In the genomic region with DNA sequence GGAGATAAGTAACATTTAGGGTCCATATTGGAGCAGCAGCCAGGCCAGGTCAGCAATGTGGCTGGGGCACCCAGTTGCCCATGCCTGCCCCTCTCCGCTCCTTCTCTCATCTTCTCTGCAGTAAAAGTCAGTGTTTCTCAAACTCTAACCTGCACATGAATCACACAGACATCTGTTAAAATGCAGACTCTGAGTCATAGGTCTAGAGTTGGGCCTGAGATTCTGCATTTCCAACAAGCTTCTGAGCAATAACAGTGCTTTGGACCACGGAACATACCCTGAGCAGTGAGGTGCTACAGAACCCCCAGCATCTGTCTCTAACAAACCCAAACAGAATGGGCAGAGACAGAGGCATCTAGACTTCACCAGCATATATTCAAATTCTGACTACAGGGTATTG, we compare ENCODE assay signal across 18 cellular contexts. TPM values are rescaled to one million over a fixed set of nuclear protein-coding genes. Genes with fewer than 3 reads are reported as not detected.
DNase-seq lines count a peak whose midpoint lies in the region; ATAC-seq, FAIRE-seq and TF ChIP-seq lines count a peak whose summit lies in the region.
"Had no signal": no experiment of that assay in that cellular context is flagged by ENCODE, and none has a peak within 500 bp of the region (broad histone marks: within the 10 kb centered on the region; RNA-seq: fewer than 3 reads in every experiment).

No MANE protein-coding gene starts in this region.

- no peaks in the 10 kb centered on the region for H3K27me3 Mint-ChIP-seq in stimulated activated naive CD8-positive, alpha-beta T cell treated with anti-CD3 and anti-CD28 coated beads, Interleukin-15, amount 100 ng/mL, for 72 hours
- peaks cover 2% of the 10 kb centered on the region for H3K27me3 Mint-ChIP-seq in neural progenitor cell (ENCODE audit: insufficient read depth, low read depth)

- CTCF ChIA-PET in SK-N-SH (lab: Yijun Ruan, JAX) = interaction anchor here (0.8 kb wide), 1 partner anchor 12 kb away, joined by 4 read pairs; a partner anchor contains a TSS

- H3K4me2 ChIP-seq in SK-N-SH (no peak overlapping the region), neural progenitor cell (no peak overlapping the region)

- POLR2A ChIA-PET in SK-N-SH (lab: Yijun Ruan, JAX) = no interaction called here

- peaks cover 5% of the 10 kb centered on the region for H3F3A ChIP-seq in SK-N-SH (replicated peaks; ENCODE audit: insufficient read depth)
- H3F3A ChIP-seq in neural progenitor cell (ENCODE audit: low read depth) = peaks cover 5% of the 10 kb centered on the region

- no peak for TF ChIP-seq EP300 in SK-N-SH (IDR thresholded peaks at IDR 0.05; ENCODE audit: borderline replicate concordance in 1 of 2, low read depth in 1 of 2, low read length in 1 of 2)

- DNase-seq in SK-N-SH (no peak), bronchial epithelial cell (ENCODE audit: low read depth) (peak; percentile 25), neural progenitor cell (ENCODE audit: low spot score) (no peak)
- no peak for DNase-seq in stimulated activated naive CD8-positive, alpha-beta T cell treated with anti-CD3 and anti-CD28 coated beads, Interleukin-15, Interleukin-2, amounts not matched to agents 100 U/mL and 50 U/mL, for 24 hours
- no peak for DNase-seq in stimulated activated naive CD8-positive, alpha-beta T cell treated with anti-CD3 and anti-CD28 coated beads, Interleukin-15, amount 100 ng/mL, for 72 hours
- DNase-seq: 8988T, DMS 273 treated with DMSO at 0.1 percent for 48 hours, DND-41, KBM-7, NCI-H1092, NCI-H1436 treated with DMSO at 0.1 percent for 48 hours, NCI-H2029, NCI-H345, NCI-H524 treated with DMSO at 0.1 percent for 48 hours had no signal

- H4K20me1 ChIP-seq in SK-N-SH (ENCODE audit: insufficient read depth) (peaks cover 5% of the 10 kb centered on the region; the same call in 1 of the 2 replicates), neural progenitor cell (ENCODE audit: low read depth) (peaks cover 10% of the 10 kb centered on the region)

- H3K27me3 ChIP-seq in SK-N-SH (ENCODE audit: insufficient read depth) = no peaks in the 10 kb centered on the region
- no peaks in the 10 kb centered on the region for H3K27me3 ChIP-seq in bronchial epithelial cell (ENCODE audit: control insufficient read depth, insufficient read depth, low read length)
- H3K27me3 ChIP-seq in neural progenitor cell = no peaks in the 10 kb centered on the region

- H3K36me3 ChIP-seq in SK-N-SH (replicated peaks in 1 of 2; ENCODE audit: control insufficient read depth in 1 of 2, insufficient read depth in 2 of 2, low read length in 1 of 2) = peaks cover 69 to 73% of the 10 kb centered on the region in 2 experiments
- peaks cover 3% of the 10 kb centered on the region for H3K36me3 ChIP-seq in bronchial epithelial cell (ENCODE audit: control insufficient read depth, insufficient read depth, low read length)
- H3K36me3 ChIP-seq in neural progenitor cell = peaks cover 25% of the 10 kb centered on the region

- FAIRE-seq in bronchial epithelial cell (lab: Jason Lieb, UNC) = no peak

- H3K4me1 ChIP-seq in SK-N-SH (ENCODE audit: control insufficient read depth in 1 of 2, insufficient read depth in 2 of 2, low read depth in 1 of 2, low read length in 1 of 2) (peaks cover 0 to 3% of the 10 kb centered on the region in 2 experiments; a peak in 1 of 4 replicates), neural progenitor cell (no peaks in the 10 kb centered on the region)

- H3K9me2 ChIP-seq in SK-N-SH = no peaks in the 10 kb centered on the region

- no peak overlapping the region for H3K27ac Mint-ChIP-seq in stimulated activated naive CD8-positive, alpha-beta T cell treated with anti-CD3 and anti-CD28 coated beads, Interleukin-15, amount 100 ng/mL, for 72 hours
- H3K27ac Mint-ChIP-seq in neural progenitor cell = no peak overlapping the region

- no peaks in the 10 kb centered on the region for H3K9me3 ChIP-seq in SK-N-SH
- no peaks in the 10 kb centered on the region for H3K9me3 ChIP-seq in neural progenitor cell (ENCODE audit: low read depth)

- no peak for TF ChIP-seq CTCF in SK-N-SH (IDR thresholded peaks at IDR 0.05)
- TF ChIP-seq CTCF in bronchial epithelial cell (IDR thresholded peaks at IDR 0.05; ENCODE audit: insufficient read depth, low read length, severe bottlenecking) = no peak
- TF ChIP-seq CTCF in neural progenitor cell (IDR thresholded peaks at IDR 0.05) = no peak

- H3K4me1 Mint-ChIP-seq in stimulated activated naive CD8-positive, alpha-beta T cell treated with anti-CD3 and anti-CD28 coated beads, Interleukin-15, amount 100 ng/mL, for 72 hours = peaks cover 13% of the 10 kb centered on the region
- no peaks in the 10 kb centered on the region for H3K4me1 Mint-ChIP-seq in neural progenitor cell

- H3K4me3 Mint-ChIP-seq in stimulated activated naive CD8-positive, alpha-beta T cell treated with anti-CD3 and anti-CD28 coated beads, Interleukin-15, amount 100 ng/mL, for 72 hours = no peak overlapping the region
- H3K4me3 Mint-ChIP-seq in neural progenitor cell = no peak overlapping the region
- H3K4me3 Mint-ChIP-seq: CD14-positive monocyte had no signal

- H3K9me3 Mint-ChIP-seq in stimulated activated naive CD8-positive, alpha-beta T cell treated with anti-CD3 and anti-CD28 coated beads, Interleukin-15, amount 100 ng/mL, for 72 hours = no peaks in the 10 kb centered on the region
- no peaks in the 10 kb centered on the region for H3K9me3 Mint-ChIP-seq in neural progenitor cell

- H3K36me3 Mint-ChIP-seq in neural progenitor cell = peaks cover 16% of the 10 kb centered on the region

- H3K79me2 ChIP-seq in SK-N-SH (ENCODE audit: insufficient read depth) (peaks cover 28% of the 10 kb centered on the region), neural progenitor cell (ENCODE audit: low read depth) (peaks cover 23% of the 10 kb centered on the region)

- WGBS in SK-N-SH (ENCODE audit: low lambda C conversion rate) = 100% methylated on average over 1 of the region's 2 CpGs

- ATAC-seq in SK-N-SH treated with all-trans-retinoic acid at 6 μM for 48 hours = no peak
- ATAC-seq in stimulated activated naive CD8-positive, alpha-beta T cell treated with anti-CD3 and anti-CD28 coated beads, Interleukin-15, Interleukin-2, amounts not matched to agents 100 U/mL and 50 U/mL, for 24 hours = peak; percentile 61
- no peak for ATAC-seq in stimulated activated naive CD8-positive, alpha-beta T cell treated with anti-CD3 and anti-CD28 coated beads, Interleukin-15, amount 100 ng/mL, for 72 hours
- ATAC-seq in HG03196 (IDR thresholded peaks at IDR 0.05; ENCODE audit: unreplicated experiment) = no peak
- ATAC-seq in GM18511 (IDR thresholded peaks at IDR 0.05; ENCODE audit: unreplicated experiment) = no peak

- H2AFZ ChIP-seq in SK-N-SH (ENCODE audit: low read depth) (no peak overlapping the region), neural progenitor cell (replicated peaks) (no peak overlapping the region)

- H3K9ac ChIP-seq in SK-N-SH = no peak overlapping the region
- no peak overlapping the region for H3K9ac ChIP-seq in neural progenitor cell

- H3K27ac ChIP-seq in SK-N-SH (ENCODE audit: low read depth in 2 of 2, low read length in 1 of 2) = no peak overlapping the region
- no peak overlapping the region for H3K27ac ChIP-seq in neural progenitor cell

- no peak for TF ChIP-seq RAD21 in SK-N-SH (IDR thresholded peaks at IDR 0.05; ENCODE audit: low read length)

- H3K4me3 ChIP-seq in SK-N-SH (ENCODE audit: low read depth in 2 of 2, low read length in 1 of 2) (no peak overlapping the region), bronchial epithelial cell (ENCODE audit: low read depth, low read length) (no peak overlapping the region), neural progenitor cell (no peak overlapping the region)

TF ChIP-seq in SK-N-SH, 30 proteins besides CTCF, POLR2A, EP300 and RAD21 (continues in another document):
- TF ChIP-seq RCOR1 (IDR thresholded peaks at IDR 0.05; ENCODE audit: low read length) (no peak), RFX5 (IDR thresholded peaks at IDR 0.05; ENCODE audit: low read length) (no peak), TEAD4 (IDR thresholded peaks at IDR 0.05; ENCODE audit: borderline replicate concordance, insufficient read depth) (no peak), MEF2A (IDR thresholded peaks at IDR 0.05; ENCODE audit: borderline replicate concordance, low read depth) (no peak), GABPA (IDR thresholded peaks at IDR 0.05; ENCODE audit: low read depth) (no peak), JUND (IDR thresholded peaks at IDR 0.05) (peak; percentile 40; the same call in 1 of the 2 replicates)

TF ChIP-seq in SK-N-SH treated with all-trans-retinoic acid at 6 μM for 48 hours, 23 proteins besides CTCF, POLR2A, EP300 and RAD21 (continues in another document):
- TF ChIP-seq ZNF8 (CRISPR knock-in tag; IDR thresholded peaks at IDR 0.05) (no peak), ARNTL (CRISPR knock-in tag; IDR thresholded peaks at IDR 0.05; ENCODE audit: borderline replicate concordance, low read depth) (no peak), ESRRG (CRISPR knock-in tag; IDR thresholded peaks at IDR 0.05) (no peak)

RNA-seq across cellular contexts. Expression of a gene that starts 10.1 kb away (rescaled TPM):
- 23.5 and 25.7 TPM in 2 replicates for polyA plus RNA-seq in SK-N-SH (2012; rRNA removed)
- polyA plus RNA-seq in SK-N-SH (2012; cell fraction: cytosol; rRNA removed) = 34.1 and 37.8 TPM in 2 replicates
- polyA plus RNA-seq in SK-N-SH (2012; cell fraction: nucleus; rRNA removed) = 22.8 and 50.2 TPM in 2 replicates
- total RNA-seq in bronchial epithelial cell (13.4 and 14.0 TPM in 2 replicates), neural progenitor cell (ENCODE audit: low replicate concordance) (25.6 and 43.0 TPM in 2 replicates)

RNA-seq across cellular contexts. Expression of a gene that starts 12.3 kb away (rescaled TPM):
- polyA plus RNA-seq in SK-N-SH (2012; rRNA removed) = 10.1 and 12.7 TPM in 2 replicates
- polyA plus RNA-seq in SK-N-SH (2012; cell fraction: cytosol; rRNA removed) = 18.7 and 21.5 TPM in 2 replicates
- polyA plus RNA-seq in SK-N-SH (2012; cell fraction: nucleus; rRNA removed) = 5.4 and 5.7 TPM in 2 replicates
- total RNA-seq in bronchial epithelial cell (17.4 and 17.6 TPM in 2 replicates), neural progenitor cell (ENCODE audit: low replicate concordance) (38.8 and 42.4 TPM in 2 replicates)

RNA-seq across cellular contexts. Expression of a gene that starts 12.3 kb away (rescaled TPM):
- 55.6 and 58.6 TPM in 2 replicates for polyA plus RNA-seq in SK-N-SH (2012; rRNA removed)
- 11.4 and 15.7 TPM in 2 replicates for polyA plus RNA-seq in SK-N-SH (2012; cell fraction: cytosol; rRNA removed)
- polyA plus RNA-seq in SK-N-SH (2012; cell fraction: nucleus; rRNA removed) = 420 and 490 TPM in 2 replicates
- total RNA-seq in bronchial epithelial cell (16.8 and 21.8 TPM in 2 replicates), neural progenitor cell (ENCODE audit: low replicate concordance) (69.0 and 89.0 TPM in 2 replicates)

RNA-seq across cellular contexts. Expression of a gene that starts 37.2 kb away (rescaled TPM):
- polyA plus RNA-seq in SK-N-SH (2012; rRNA removed) = 0.81 and 1.3 TPM in 2 replicates
- polyA plus RNA-seq in SK-N-SH (2012; cell fraction: cytosol; rRNA removed) = 0.52 and 0.53 TPM in 2 replicates
- polyA plus RNA-seq in SK-N-SH (2012; cell fraction: nucleus; rRNA removed) = 3.5 and 3.8 TPM in 2 replicates
- total RNA-seq in bronchial epithelial cell = 1.0 and 1.1 TPM in 2 replicates
- total RNA-seq in neural progenitor cell (ENCODE audit: low replicate concordance) = 3.3 and 4.7 TPM in 2 replicates

RNA-seq across cellular contexts. Expression of a gene that starts 37.2 kb away (rescaled TPM):
- polyA plus RNA-seq in SK-N-SH (2012; rRNA removed) = 43.2 and 51.3 TPM in 2 replicates
- polyA plus RNA-seq in SK-N-SH (2012; cell fraction: cytosol; rRNA removed) = 19.0 and 23.5 TPM in 2 replicates
- 241 and 346 TPM in 2 replicates for polyA plus RNA-seq in SK-N-SH (2012; cell fraction: nucleus; rRNA removed)
- 25.1 and 25.8 TPM in 2 replicates for total RNA-seq in bronchial epithelial cell
- total RNA-seq in neural progenitor cell (ENCODE audit: low replicate concordance) = 23.9 and 31.4 TPM in 2 replicates
